In the genomic region with DNA sequence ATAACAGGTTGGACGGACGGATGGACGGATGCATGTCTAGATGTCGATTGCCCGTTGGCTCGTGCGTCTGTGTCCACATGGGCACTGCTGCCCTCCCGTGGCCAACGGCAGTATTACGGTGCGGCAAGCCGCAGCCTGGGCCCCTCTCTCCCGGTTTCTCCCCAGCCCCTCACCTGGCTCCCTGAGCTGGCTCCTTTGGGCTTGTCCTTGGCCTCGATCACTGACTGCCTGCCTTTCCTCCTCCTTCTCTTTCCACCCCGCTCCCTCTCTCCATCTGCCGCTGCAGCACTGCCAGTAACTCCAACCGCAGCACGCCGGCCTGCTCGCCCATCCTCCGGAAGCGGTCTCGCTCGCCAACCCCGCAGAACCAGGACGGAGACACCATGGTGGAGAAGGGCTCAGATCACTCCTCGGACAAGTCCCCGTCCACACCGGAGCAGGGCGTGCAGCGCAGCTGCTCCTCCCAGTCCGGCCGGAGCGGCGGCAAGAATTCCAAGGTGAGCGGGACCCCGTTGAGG, we compare ENCODE assay signal across 8 cellular contexts.
A peak's percentile ranks its signal among the peaks of the same experiment; 100 is the strongest.
DNase-seq lines count a peak whose midpoint lies in the region; ATAC-seq and TF ChIP-seq lines count a peak whose summit lies in the region.

No MANE protein-coding gene starts in this region.

- ATAC-seq in GM18511 (IDR thresholded peaks at IDR 0.05; ENCODE audit: unreplicated experiment) (peak; percentile 61), HG03442 (IDR thresholded peaks at IDR 0.05; ENCODE audit: unreplicated experiment) (peak; percentile 56), RWPE2 (ENCODE audit: low read depth) (peak; percentile 59; the same call in 2 of the 3 replicates), foreskin keratinocyte (peak; percentile 60)

- no peaks in the 10 kb centered on the region for H3K36me3 ChIP-seq in RWPE2 (ENCODE audit: low read depth)

- no peaks in the 10 kb centered on the region for H3K9me3 ChIP-seq in RWPE2 (ENCODE audit: severe bottlenecking)

- peaks cover 6% of the 10 kb centered on the region for H3K4me1 Mint-ChIP-seq in osteocyte (ENCODE audit: unreplicated experiment)
- H3K4me1 Mint-ChIP-seq in type B pancreatic cell (ENCODE audit: unreplicated experiment): peaks cover 14% of the 10 kb centered on the region

- H3K4me1 ChIP-seq in RWPE2 (ENCODE audit: insufficient read depth, poor library complexity, severe bottlenecking) (no peaks in the 10 kb centered on the region), foreskin keratinocyte (no peaks in the 10 kb centered on the region)

- H3K4me3 Mint-ChIP-seq in osteocyte (ENCODE audit: unreplicated experiment): no peak overlapping the region
- no peak overlapping the region for H3K4me3 Mint-ChIP-seq in type B pancreatic cell

- H3K27me3 ChIP-seq in RWPE2 (ENCODE audit: insufficient read depth, poor library complexity, severe bottlenecking) (no peaks in the 10 kb centered on the region), foreskin keratinocyte (peaks cover 15% of the 10 kb centered on the region)

- no peaks in the 10 kb centered on the region for H3K36me3 Mint-ChIP-seq in osteocyte (ENCODE audit: unreplicated experiment)
- no peaks in the 10 kb centered on the region for H3K36me3 Mint-ChIP-seq in type B pancreatic cell

- H3K27me3 Mint-ChIP-seq in osteocyte (ENCODE audit: unreplicated experiment) (peaks cover 35% of the 10 kb centered on the region), type B pancreatic cell (peaks cover 21% of the 10 kb centered on the region)

- no peak overlapping the region for H3K27ac Mint-ChIP-seq in osteocyte (ENCODE audit: unreplicated experiment)
- no peak overlapping the region for H3K27ac Mint-ChIP-seq in type B pancreatic cell

- TF ChIP-seq CTCF in AG09319 (IDR thresholded peaks at IDR 0.05; ENCODE audit: low read depth, low read length) (peak; percentile 89), RWPE2 (IDR thresholded peaks at IDR 0.05; ENCODE audit: poor library complexity, severe bottlenecking) (peak; percentile 90), foreskin keratinocyte (conservative IDR thresholded peaks at IDR 0.05) (peak; percentile 79), osteocyte (IDR thresholded peaks at IDR 0.05) (peak; percentile 91), type B pancreatic cell (conservative IDR thresholded peaks at IDR 0.05) (peak; percentile 93)

- H3K27ac ChIP-seq in RWPE2 (ENCODE audit: poor library complexity, severe bottlenecking): no peak overlapping the region
- H3K27ac ChIP-seq in foreskin keratinocyte: no peak overlapping the region

- H3K4me3 ChIP-seq in RWPE2 (ENCODE audit: severe bottlenecking): no peak overlapping the region

- no peaks in the 10 kb centered on the region for H3K9me3 Mint-ChIP-seq in osteocyte (ENCODE audit: unreplicated experiment)
- no peaks in the 10 kb centered on the region for H3K9me3 Mint-ChIP-seq in type B pancreatic cell

- DNase-seq in AG09319 (ENCODE audit: extremely low read depth, low read depth) (no peak), RWPE2 (ENCODE audit: low spot score) (peak; percentile 52), foreskin keratinocyte (no peak), osteocyte (ENCODE audit: extremely low spot score, unreplicated experiment) (peak; percentile 90), type B pancreatic cell (ENCODE audit: extremely low spot score, unreplicated experiment) (peak; percentile 81)
- DNase-seq in activated naive CD4-positive, alpha-beta T cell (lab: John Stamatoyannopoulos, UW): peak; percentile 10 to 63 (median 34)

Comparison
In these comparisons a context has a peak if more than half of its experiments do, and no peak if none do; other contexts are left out.
1. DNase-seq: peak in RWPE2 (single experiment), activated naive CD4-positive, alpha-beta T cell (4 of 4), osteocyte (single experiment) and type B pancreatic cell (single experiment); none in AG09319 (single experiment) and foreskin keratinocyte (0 of 2).
2. Peak in every context shown above with its lines, with median percentiles within 50 percentile points of each other: CTCF ChIP-seq and ATAC-seq.